Comparison of ENCODE assay signal across 26 cellular contexts in genomic region chr10:78819361-78820006, GRCh38.
"Had no signal": no experiment of that assay in that cellular context is flagged by ENCODE, and none has a peak within 500 bp of the region (broad histone marks: within the 10 kb centered on the region; RNA-seq: fewer than 3 reads in every experiment).

No MANE protein-coding gene starts in this region.

- ATAC-seq: effector memory CD8-positive, alpha-beta T cell; gastrocnemius medialis; WTC11 had no signal

- H3K36me3 ChIP-seq: ascending aorta, gastrocnemius medialis, left ventricle myocardium inferior, pancreas, prostate gland, suprapubic skin, tibial artery had no signal

- H3K27me3 ChIP-seq: ascending aorta, gastrocnemius medialis, pancreas, suprapubic skin, tibial artery had no signal

- FAIRE-seq: islet of Langerhans, pancreas had no signal

- H3K36me3 Mint-ChIP-seq: activated naive CD4-positive, alpha-beta T cell treated with anti-CD3 and anti-CD28 coated beads, Interleukin-2, amount 10 ng/mL, durations not matched to agents 7 days and 5 days; activated naive CD8-positive, alpha-beta T cell treated with anti-CD3 and anti-CD28 coated beads, Interleukin-2, amount 10 ng/mL, durations not matched to agents 7 days and 5 days; brain; WTC11 had no signal

- H3K27ac Mint-ChIP-seq: activated CD4-positive, alpha-beta memory T cell treated with anti-CD3 and anti-CD28 coated beads, Interleukin-2, amount 10 ng/mL, durations not matched to agents 7 days and 5 days; activated CD4-positive, alpha-beta T cell treated with anti-CD3 and anti-CD28 coated beads, Interleukin-2, amount 10 ng/mL, durations not matched to agents 7 days and 5 days; activated naive CD4-positive, alpha-beta T cell treated with anti-CD3 and anti-CD28 coated beads, Interleukin-2, amount 10 ng/mL, durations not matched to agents 7 days and 5 days; activated naive CD8-positive, alpha-beta T cell treated with anti-CD3 and anti-CD28 coated beads, Interleukin-2, amount 10 ng/mL, durations not matched to agents 7 days and 5 days; activated T-cell treated with anti-CD3 and anti-CD28 coated beads, Interleukin-2, amount 50 U/mL, for 24 hours; effector memory CD8-positive, alpha-beta T cell; WTC11 had no signal

- H3K4me3 ChIP-seq: ascending aorta, coronary artery, gastrocnemius medialis, left ventricle myocardium inferior, pancreas, prostate gland, smooth muscle cell, suprapubic skin, tibial artery had no signal

- H3K27me3 Mint-ChIP-seq: activated naive CD4-positive, alpha-beta T cell treated with anti-CD3 and anti-CD28 coated beads, Interleukin-2, amount 10 ng/mL, durations not matched to agents 7 days and 5 days; brain had no signal

- H3K9me3 Mint-ChIP-seq: activated CD4-positive, alpha-beta memory T cell treated with anti-CD3 and anti-CD28 coated beads, Interleukin-2, amount 10 ng/mL, durations not matched to agents 7 days and 5 days; activated CD4-positive, alpha-beta T cell treated with anti-CD3 and anti-CD28 coated beads, Interleukin-2, amount 10 ng/mL, durations not matched to agents 7 days and 5 days; activated naive CD4-positive, alpha-beta T cell treated with anti-CD3 and anti-CD28 coated beads, Interleukin-2, amount 10 ng/mL, durations not matched to agents 7 days and 5 days; activated T-cell treated with anti-CD3 and anti-CD28 coated beads, Interleukin-2, amount 50 U/mL, for 24 hours had no signal

- H3K4me1 ChIP-seq: ascending aorta, gastrocnemius medialis, left ventricle myocardium inferior, prostate gland, tibial artery had no signal

- H3K4me2 ChIP-seq: smooth muscle cell had no signal

- H3K9me3 ChIP-seq: ascending aorta, gastrocnemius medialis, pancreas, prostate gland, suprapubic skin had no signal

- H3K4me3 Mint-ChIP-seq: activated CD4-positive, alpha-beta memory T cell treated with anti-CD3 and anti-CD28 coated beads, Interleukin-2, amount 10 ng/mL, durations not matched to agents 7 days and 5 days; activated CD4-positive, alpha-beta T cell treated with anti-CD3 and anti-CD28 coated beads, Interleukin-2, amount 10 ng/mL, durations not matched to agents 7 days and 5 days; activated naive CD4-positive, alpha-beta T cell treated with anti-CD3 and anti-CD28 coated beads, Interleukin-2, amount 10 ng/mL, durations not matched to agents 7 days and 5 days; activated naive CD8-positive, alpha-beta T cell treated with anti-CD3 and anti-CD28 coated beads, Interleukin-2, amount 10 ng/mL, durations not matched to agents 7 days and 5 days; activated T-cell treated with anti-CD3 and anti-CD28 coated beads, Interleukin-2, amount 50 U/mL, for 24 hours; brain; effector memory CD8-positive, alpha-beta T cell; neural crest cell; WTC11 had no signal

- H3K4me1 Mint-ChIP-seq: activated CD4-positive, alpha-beta memory T cell treated with anti-CD3 and anti-CD28 coated beads, Interleukin-2, amount 10 ng/mL, durations not matched to agents 7 days and 5 days; activated CD4-positive, alpha-beta T cell treated with anti-CD3 and anti-CD28 coated beads, Interleukin-2, amount 10 ng/mL, durations not matched to agents 7 days and 5 days; activated naive CD4-positive, alpha-beta T cell treated with anti-CD3 and anti-CD28 coated beads, Interleukin-2, amount 10 ng/mL, durations not matched to agents 7 days and 5 days had no signal

- H3K27ac ChIP-seq: ascending aorta, coronary artery, gastrocnemius medialis, left ventricle myocardium inferior, pancreas, prostate gland, suprapubic skin, tibial artery had no signal

- DNase-seq: activated CD4-positive, alpha-beta memory T cell treated with anti-CD3 and anti-CD28 coated beads, Interleukin-2, amount 10 ng/mL, durations not matched to agents 7 days and 5 days; activated CD4-positive, alpha-beta T cell treated with anti-CD3 and anti-CD28 coated beads for 1 hour; activated CD4-positive, alpha-beta T cell treated with anti-CD3 and anti-CD28 coated beads, Interleukin-2, amount 10 ng/mL, durations not matched to agents 7 days and 5 days; activated CD8-positive, alpha-beta memory T cell treated with anti-CD3 and anti-CD28 coated beads, Interleukin-2, amount 50 U/mL, for 48 hours; activated gamma-delta T cell; activated naive CD4-positive, alpha-beta T cell treated with anti-CD3 and anti-CD28 coated beads, Interleukin-2, amount 10 ng/mL, durations not matched to agents 7 days and 5 days; activated naive CD8-positive, alpha-beta T cell treated with anti-CD3 and anti-CD28 coated beads, Interleukin-2, amount 10 ng/mL, durations not matched to agents 7 days and 5 days; activated T-cell treated with anti-CD3 and anti-CD28 coated beads, Interleukin-2, amount 50 U/mL, for 24 hours; effector memory CD8-positive, alpha-beta T cell; erythroblast; gastrocnemius medialis; glutamatergic neuron; left ventricle myocardium inferior; pancreas; retina; stimulated activated naive CD4-positive, alpha-beta T cell; tibial artery had no signal
